Comparison of ENCODE assay signal across 1 cellular context in the genomic region with DNA sequence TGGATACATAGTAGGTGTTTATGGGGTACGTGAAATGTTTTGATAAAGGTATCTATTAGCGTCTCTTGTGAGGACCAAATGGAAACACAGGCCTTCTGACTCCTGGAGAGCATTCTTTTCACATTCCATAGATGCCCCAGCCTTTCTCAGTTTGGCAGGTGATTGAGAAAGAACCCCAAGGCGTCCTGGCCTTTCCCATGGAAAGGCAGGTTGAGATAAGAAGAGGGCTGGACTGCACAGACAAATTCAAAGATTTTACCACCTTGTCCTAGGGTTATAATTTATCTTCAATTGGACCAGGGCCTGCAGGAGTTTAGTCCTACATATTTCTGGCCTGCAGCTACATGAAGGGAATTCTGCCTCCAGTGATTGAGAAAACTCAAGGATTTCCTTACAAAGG.
TF ChIP-seq lines count a peak whose summit lies in the region.

No MANE protein-coding gene starts in this region.

TF ChIP-seq in GM23338, 12 proteins besides CTCF, POLR2A, EP300 and RAD21 (continued from another document):
- TF ChIP-seq, protein P1, sequence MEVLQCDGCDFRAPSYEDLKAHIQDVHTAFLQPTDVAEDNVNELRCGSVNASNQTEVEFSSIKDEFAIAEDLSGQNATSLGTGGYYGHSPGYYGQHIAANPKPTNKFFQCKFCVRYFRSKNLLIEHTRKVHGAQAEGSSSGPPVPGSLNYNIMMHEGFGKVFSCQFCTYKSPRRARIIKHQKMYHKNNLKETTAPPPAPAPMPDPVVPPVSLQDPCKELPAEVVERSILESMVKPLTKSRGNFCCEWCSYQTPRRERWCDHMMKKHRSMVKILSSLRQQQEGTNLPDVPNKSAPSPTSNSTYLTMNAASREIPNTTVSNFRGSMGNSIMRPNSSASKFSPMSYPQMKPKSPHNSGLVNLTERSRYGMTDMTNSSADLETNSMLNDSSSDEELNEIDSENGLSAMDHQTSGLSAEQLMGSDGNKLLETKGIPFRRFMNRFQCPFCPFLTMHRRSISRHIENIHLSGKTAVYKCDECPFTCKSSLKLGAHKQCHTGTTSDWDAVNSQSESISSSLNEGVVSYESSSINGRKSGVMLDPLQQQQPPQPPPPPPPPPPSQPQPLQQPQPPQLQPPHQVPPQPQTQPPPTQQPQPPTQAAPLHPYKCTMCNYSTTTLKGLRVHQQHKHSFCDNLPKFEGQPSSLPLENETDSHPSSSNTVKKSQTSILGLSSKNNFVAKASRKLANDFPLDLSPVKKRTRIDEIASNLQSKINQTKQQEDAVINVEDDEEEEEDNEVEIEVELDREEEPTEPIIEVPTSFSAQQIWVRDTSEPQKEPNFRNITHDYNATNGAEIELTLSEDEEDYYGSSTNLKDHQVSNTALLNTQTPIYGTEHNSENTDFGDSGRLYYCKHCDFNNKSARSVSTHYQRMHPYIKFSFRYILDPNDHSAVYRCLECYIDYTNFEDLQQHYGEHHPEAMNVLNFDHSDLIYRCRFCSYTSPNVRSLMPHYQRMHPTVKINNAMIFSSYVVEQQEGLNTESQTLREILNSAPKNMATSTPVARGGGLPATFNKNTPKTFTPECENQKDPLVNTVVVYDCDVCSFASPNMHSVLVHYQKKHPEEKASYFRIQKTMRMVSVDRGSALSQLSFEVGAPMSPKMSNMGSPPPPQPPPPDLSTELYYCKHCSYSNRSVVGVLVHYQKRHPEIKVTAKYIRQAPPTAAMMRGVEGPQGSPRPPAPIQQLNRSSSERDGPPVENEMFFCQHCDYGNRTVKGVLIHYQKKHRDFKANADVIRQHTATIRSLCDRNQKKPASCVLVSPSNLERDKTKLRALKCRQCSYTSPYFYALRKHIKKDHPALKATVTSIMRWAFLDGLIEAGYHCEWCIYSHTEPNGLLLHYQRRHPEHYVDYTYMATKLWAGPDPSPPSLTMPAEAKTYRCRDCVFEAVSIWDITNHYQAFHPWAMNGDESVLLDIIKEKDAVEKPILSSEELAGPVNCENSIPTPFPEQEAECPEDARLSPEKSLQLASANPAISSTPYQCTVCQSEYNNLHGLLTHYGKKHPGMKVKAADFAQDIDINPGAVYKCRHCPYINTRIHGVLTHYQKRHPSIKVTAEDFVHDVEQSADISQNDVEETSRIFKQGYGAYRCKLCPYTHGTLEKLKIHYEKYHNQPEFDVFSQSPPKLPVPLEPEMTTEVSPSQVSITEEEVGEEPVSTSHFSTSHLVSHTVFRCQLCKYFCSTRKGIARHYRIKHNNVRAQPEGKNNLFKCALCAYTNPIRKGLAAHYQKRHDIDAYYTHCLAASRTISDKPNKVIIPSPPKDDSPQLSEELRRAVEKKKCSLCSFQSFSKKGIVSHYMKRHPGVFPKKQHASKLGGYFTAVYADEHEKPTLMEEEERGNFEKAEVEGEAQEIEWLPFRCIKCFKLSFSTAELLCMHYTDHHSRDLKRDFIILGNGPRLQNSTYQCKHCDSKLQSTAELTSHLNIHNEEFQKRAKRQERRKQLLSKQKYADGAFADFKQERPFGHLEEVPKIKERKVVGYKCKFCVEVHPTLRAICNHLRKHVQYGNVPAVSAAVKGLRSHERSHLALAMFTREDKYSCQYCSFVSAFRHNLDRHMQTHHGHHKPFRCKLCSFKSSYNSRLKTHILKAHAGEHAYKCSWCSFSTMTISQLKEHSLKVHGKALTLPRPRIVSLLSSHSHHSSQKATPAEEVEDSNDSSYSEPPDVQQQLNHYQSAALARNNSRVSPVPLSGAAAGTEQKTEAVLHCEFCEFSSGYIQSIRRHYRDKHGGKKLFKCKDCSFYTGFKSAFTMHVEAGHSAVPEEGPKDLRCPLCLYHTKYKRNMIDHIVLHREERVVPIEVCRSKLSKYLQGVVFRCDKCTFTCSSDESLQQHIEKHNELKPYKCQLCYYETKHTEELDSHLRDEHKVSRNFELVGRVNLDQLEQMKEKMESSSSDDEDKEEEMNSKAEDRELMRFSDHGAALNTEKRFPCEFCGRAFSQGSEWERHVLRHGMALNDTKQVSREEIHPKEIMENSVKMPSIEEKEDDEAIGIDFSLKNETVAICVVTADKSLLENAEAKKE (CRISPR knock-in tag; IDR thresholded peaks at IDR 0.05): peak; percentile 71; the same call in 1 of the 2 replicates
